ENCODE assay signal across 8 cellular contexts in the genomic region with DNA sequence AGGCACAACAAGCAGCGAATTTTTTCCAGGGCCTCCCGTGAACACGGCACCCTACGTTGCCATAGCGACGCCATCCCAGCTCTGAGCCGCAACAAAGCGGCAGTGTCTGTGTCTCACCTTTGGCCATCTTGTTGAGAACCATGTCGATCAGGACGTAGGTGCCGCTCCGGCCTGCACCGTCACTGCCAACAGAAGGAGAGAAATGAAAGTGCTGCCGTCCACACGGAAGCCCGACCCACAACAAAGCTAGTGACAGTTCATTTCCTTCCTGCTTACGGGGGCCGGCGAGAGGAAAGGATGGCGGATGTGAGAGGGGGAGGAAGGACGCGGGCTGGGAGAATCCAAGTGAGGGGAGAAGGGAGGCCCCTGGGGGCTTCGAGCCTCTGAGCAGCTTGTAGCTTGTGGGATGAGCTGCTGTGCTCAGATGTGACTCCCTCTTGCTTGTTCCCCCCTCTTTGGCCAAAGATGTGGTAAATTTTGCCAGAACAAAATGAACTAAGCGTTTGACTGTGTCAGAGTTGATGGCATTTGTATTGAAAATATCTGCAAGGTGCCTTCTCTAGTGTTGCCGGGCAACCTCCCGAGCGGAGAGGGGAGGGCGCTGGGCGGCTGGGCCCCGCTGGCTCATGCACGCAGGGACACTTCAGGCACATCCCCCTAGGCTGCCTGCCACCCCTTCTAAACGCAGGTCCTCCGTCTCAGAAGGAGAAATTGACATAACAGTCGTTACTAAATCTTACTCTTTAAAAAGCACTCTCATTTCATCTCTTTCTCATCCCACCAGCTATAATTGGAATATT.
DNase-seq lines count a peak whose midpoint lies in the region; ATAC-seq and TF ChIP-seq lines count a peak whose summit lies in the region.

No MANE protein-coding gene starts in this region.

- peaks cover 29% of the 10 kb centered on the region for H3K9me3 Mint-ChIP-seq in GM23338
- H3K9me3 Mint-ChIP-seq in activated T-cell treated with anti-CD3 and anti-CD28 coated beads, Interleukin-2, amount 50 U/mL, for 24 hours, result no peaks in the 10 kb centered on the region
- H3K9me3 Mint-ChIP-seq in stimulated activated naive CD8-positive, alpha-beta T cell treated with anti-CD3 and anti-CD28 coated beads, Interleukin-15, amount 100 ng/mL, for 72 hours, result no peaks in the 10 kb centered on the region

- no peak overlapping the region for H3K27ac Mint-ChIP-seq in GM23338
- H3K27ac Mint-ChIP-seq in activated T-cell treated with anti-CD3 and anti-CD28 coated beads, Interleukin-2, amount 50 U/mL, for 24 hours, result peak overlapping the region; percentile 81
- peak overlapping the region; percentile 94 to 95 for H3K27ac Mint-ChIP-seq in stimulated activated naive CD8-positive, alpha-beta T cell treated with anti-CD3 and anti-CD28 coated beads, Interleukin-15, amount 100 ng/mL, for 72 hours

- H3K9me2 ChIP-seq in GM23338 (ENCODE audit: insufficient read depth) (no peaks in the 10 kb centered on the region), neural cell (ENCODE audit: insufficient read depth, low read length) (no peaks in the 10 kb centered on the region)

- peaks cover 0 to 17% (median 0%) of the 10 kb centered on the region in 11 experiments; a peak in 3 of 22 replicates for H3K27me3 ChIP-seq in BLaER1 treated with 17β-estradiol and CSF1 and Interleukin-3, amounts not matched to agents 10 nM and 100 nM
- H3K27me3 ChIP-seq in GM23338 (ENCODE audit: insufficient read depth) (no peaks in the 10 kb centered on the region), neural cell (ENCODE audit: insufficient read depth, low read depth, low read length) (no peaks in the 10 kb centered on the region)

- no peaks in the 10 kb centered on the region for H3K27me3 Mint-ChIP-seq in GM23338 (ENCODE audit: insufficient read depth, low read depth, poor library complexity)
- no peaks in the 10 kb centered on the region for H3K27me3 Mint-ChIP-seq in activated T-cell treated with anti-CD3 and anti-CD28 coated beads, Interleukin-2, amount 50 U/mL, for 24 hours
- peaks cover 18% of the 10 kb centered on the region for H3K27me3 Mint-ChIP-seq in stimulated activated naive CD8-positive, alpha-beta T cell treated with anti-CD3 and anti-CD28 coated beads, Interleukin-15, amount 100 ng/mL, for 72 hours

- peaks cover 29 to 44% (median 35%) of the 10 kb centered on the region in 10 experiments for H3K4me1 ChIP-seq in BLaER1 treated with 17β-estradiol and CSF1 and Interleukin-3, amounts not matched to agents 10 nM and 100 nM
- no peaks in the 10 kb centered on the region for H3K4me1 ChIP-seq in GM23338 (ENCODE audit: insufficient read depth)

- 0 out of 22 replicates have a peak, but pooled peaks cover 0 to 6% (median 0%) of the 10 kb centered on the region in 11 experiments for H4K20me1 ChIP-seq in BLaER1 treated with 17β-estradiol and CSF1 and Interleukin-3, amounts not matched to agents 10 nM and 100 nM
- H4K20me1 ChIP-seq in GM23338 (replicated peaks; ENCODE audit: insufficient read depth), result no peaks in the 10 kb centered on the region
- H4K20me1 ChIP-seq in neural cell (ENCODE audit: insufficient read depth), result no peaks in the 10 kb centered on the region

- peak overlapping the region in 7 of 11 experiments; percentile 17 to 54 (median 40); a peak in 11 of 22 replicates for H3K27ac ChIP-seq in BLaER1 treated with 17β-estradiol and CSF1 and Interleukin-3, amounts not matched to agents 10 nM and 100 nM
- H3K27ac ChIP-seq in GM23338 (ENCODE audit: low read depth), result no peak overlapping the region
- H3K27ac ChIP-seq in neural cell (ENCODE audit: low read length), result peak overlapping the region; percentile 78

- peak; percentile 56 for DNase-seq in GM23338 (ENCODE audit: low spot score)
- DNase-seq in NCI-H1436 (lab: John Stamatoyannopoulos, UW), result peak; percentile 77
- peak; percentile 64 for DNase-seq in activated T-cell treated with anti-CD3 and anti-CD28 coated beads, Interleukin-2, amount 50 U/mL, for 24 hours
- peak; percentile 39 for DNase-seq in fibroblast of pulmonary artery (ENCODE audit: low read depth)
- DNase-seq in stimulated activated naive CD8-positive, alpha-beta T cell treated with anti-CD3 and anti-CD28 coated beads, Interleukin-15, amount 100 ng/mL, for 72 hours, result peak; percentile 39 to 59
- DNase-seq in NCI-H1694 treated with DMSO at 0.1 percent for 48 hours (lab: John Stamatoyannopoulos, UW), result no peak

- peak overlapping the region in 10 of 11 experiments; percentile 2 to 58 (median 43); a peak in 17 of 22 replicates for H3K9ac ChIP-seq in BLaER1 treated with 17β-estradiol and CSF1 and Interleukin-3, amounts not matched to agents 10 nM and 100 nM
- peak overlapping the region; percentile 55 for H3K9ac ChIP-seq in neural cell (ENCODE audit: low read length)

- H3K4me3 ChIP-seq in BLaER1 treated with 17β-estradiol and CSF1 and Interleukin-3, amounts not matched to agents 10 nM and 100 nM, result peak overlapping the region; percentile 31 to 65 (median 49)
- peak overlapping the region; percentile 38; the same call in 1 of the 2 replicates for H3K4me3 ChIP-seq in GM23338
- H3K4me3 ChIP-seq in fibroblast of pulmonary artery (replicated peaks; ENCODE audit: low read depth, low read length), result peak overlapping the region; percentile 59
- H3K4me3 ChIP-seq in neural cell (ENCODE audit: low read length), result peak overlapping the region; percentile 45

- no peaks in the 10 kb centered on the region for H3K4me1 Mint-ChIP-seq in GM23338
- peaks cover 40% of the 10 kb centered on the region for H3K4me1 Mint-ChIP-seq in activated T-cell treated with anti-CD3 and anti-CD28 coated beads, Interleukin-2, amount 50 U/mL, for 24 hours (ENCODE audit: low read depth)
- peaks cover 50% of the 10 kb centered on the region for H3K4me1 Mint-ChIP-seq in stimulated activated naive CD8-positive, alpha-beta T cell treated with anti-CD3 and anti-CD28 coated beads, Interleukin-15, amount 100 ng/mL, for 72 hours

- ATAC-seq in GM23338, result no peak
- peak; percentile 80 for ATAC-seq in stimulated activated naive CD8-positive, alpha-beta T cell treated with anti-CD3 and anti-CD28 coated beads, Interleukin-15, amount 100 ng/mL, for 72 hours

- no peak for TF ChIP-seq RAD21 in neural cell (conservative IDR thresholded peaks at IDR 0.05)

- no peak for TF ChIP-seq EP300 in neural cell (conservative IDR thresholded peaks at IDR 0.05; ENCODE audit: poor library complexity, severe bottlenecking)

- H3F3A ChIP-seq in GM23338 (replicated peaks; ENCODE audit: low read depth), result no peaks in the 10 kb centered on the region
- H3F3A ChIP-seq in neural cell (ENCODE audit: insufficient read depth, low read length, poor library complexity, severe bottlenecking), result no peaks in the 10 kb centered on the region

- peaks cover 55% of the 10 kb centered on the region for H3K36me3 Mint-ChIP-seq in GM23338 (ENCODE audit: low read depth)
- no peaks in the 10 kb centered on the region for H3K36me3 Mint-ChIP-seq in activated T-cell treated with anti-CD3 and anti-CD28 coated beads, Interleukin-2, amount 50 U/mL, for 24 hours (ENCODE audit: low read depth)

- peaks cover 0 to 14% (median 8%) of the 10 kb centered on the region in 11 experiments; a peak in 14 of 22 replicates for H3K9me3 ChIP-seq in BLaER1 treated with 17β-estradiol and CSF1 and Interleukin-3, amounts not matched to agents 10 nM and 100 nM (replicated peaks in 1 of 11)
- H3K9me3 ChIP-seq in neural cell (ENCODE audit: low read length), result no peaks in the 10 kb centered on the region

- H2AFZ ChIP-seq in GM23338 (no peak overlapping the region), neural cell (ENCODE audit: low read depth, low read length) (no peak overlapping the region)

- H3K36me3 ChIP-seq in BLaER1 treated with 17β-estradiol and CSF1 and Interleukin-3, amounts not matched to agents 10 nM and 100 nM, result no peaks in the 10 kb centered on the region
- H3K36me3 ChIP-seq in GM23338 (ENCODE audit: insufficient read depth) (no peaks in the 10 kb centered on the region), neural cell (ENCODE audit: insufficient read depth, low read length) (peaks cover 29% of the 10 kb centered on the region)

- peak overlapping the region; percentile 82 to 99 (median 95) for H3K4me2 ChIP-seq in BLaER1 treated with 17β-estradiol and CSF1 and Interleukin-3, amounts not matched to agents 10 nM and 100 nM
- H3K4me2 ChIP-seq in GM23338 (peak overlapping the region; percentile 55; the same call in 1 of the 2 replicates), neural cell (ENCODE audit: low read length) (no peak overlapping the region)

- H3K79me2 ChIP-seq in GM23338 (replicated peaks; ENCODE audit: insufficient read depth) (no peaks in the 10 kb centered on the region), neural cell (replicated peaks; ENCODE audit: insufficient read depth, low read length) (peaks cover 12% of the 10 kb centered on the region)

- H3K4me3 Mint-ChIP-seq in GM23338, result no peak overlapping the region
- H3K4me3 Mint-ChIP-seq in activated T-cell treated with anti-CD3 and anti-CD28 coated beads, Interleukin-2, amount 50 U/mL, for 24 hours, result peak overlapping the region; percentile 80
- H3K4me3 Mint-ChIP-seq in stimulated activated naive CD8-positive, alpha-beta T cell treated with anti-CD3 and anti-CD28 coated beads, Interleukin-15, amount 100 ng/mL, for 72 hours, result peak overlapping the region; percentile 92 to 96

- TF ChIP-seq CTCF in GM23338 (conservative IDR thresholded peaks at IDR 0.05; ENCODE audit: low read depth in 2 of 2) (no peak), fibroblast of pulmonary artery (IDR thresholded peaks at IDR 0.05; ENCODE audit: low read length, missing control alignments) (no peak), neural cell (IDR thresholded peaks at IDR 0.05; ENCODE audit: poor library complexity, severe bottlenecking) (no peak)

TF ChIP-seq in GM23338, 12 proteins besides CTCF, POLR2A, EP300 and RAD21 (continues in another document):
- TF ChIP-seq, protein P1, sequence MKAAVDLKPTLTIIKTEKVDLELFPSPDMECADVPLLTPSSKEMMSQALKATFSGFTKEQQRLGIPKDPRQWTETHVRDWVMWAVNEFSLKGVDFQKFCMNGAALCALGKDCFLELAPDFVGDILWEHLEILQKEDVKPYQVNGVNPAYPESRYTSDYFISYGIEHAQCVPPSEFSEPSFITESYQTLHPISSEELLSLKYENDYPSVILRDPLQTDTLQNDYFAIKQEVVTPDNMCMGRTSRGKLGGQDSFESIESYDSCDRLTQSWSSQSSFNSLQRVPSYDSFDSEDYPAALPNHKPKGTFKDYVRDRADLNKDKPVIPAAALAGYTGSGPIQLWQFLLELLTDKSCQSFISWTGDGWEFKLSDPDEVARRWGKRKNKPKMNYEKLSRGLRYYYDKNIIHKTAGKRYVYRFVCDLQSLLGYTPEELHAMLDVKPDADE (IDR thresholded peaks at IDR 0.05), result no peak
